In the genomic region with DNA sequence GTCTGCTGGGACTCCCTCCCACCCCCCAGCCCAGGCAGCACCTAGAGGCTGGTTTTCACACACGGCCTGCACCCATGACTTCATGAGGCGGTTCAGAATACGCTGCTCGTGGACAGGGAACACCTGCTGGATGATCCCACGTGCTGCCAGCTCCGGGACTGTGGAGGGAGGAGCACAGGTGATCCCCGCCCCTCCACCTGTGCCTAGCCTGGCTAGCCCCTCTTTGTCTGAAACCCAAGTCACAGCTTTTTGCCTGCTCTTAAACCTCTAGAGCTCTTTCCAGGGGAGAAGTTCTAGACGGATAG, we compare ENCODE assay signal across 2 cellular contexts.
TF ChIP-seq lines count a peak whose summit lies in the region.

No MANE protein-coding gene starts in this region.

TF ChIP-seq in HEK293, 187 proteins besides CTCF, POLR2A, EP300 and RAD21:
- TF ChIP-seq ZNF169 (tag by site-specific recombination; IDR thresholded peaks at IDR 0.05) (no peak), GFI1B (tag by site-specific recombination; IDR thresholded peaks at IDR 0.05) (no peak), ZNF10 (tag by site-specific recombination; IDR thresholded peaks at IDR 0.05) (no peak), ZNF16 (tag by site-specific recombination; IDR thresholded peaks at IDR 0.05; ENCODE audit: low read depth) (no peak), ZNF548 (tag by site-specific recombination; IDR thresholded peaks at IDR 0.05) (no peak), ZNF830 (tag by site-specific recombination; IDR thresholded peaks at IDR 0.05; ENCODE audit: low read depth) (no peak), SP2 (tag by site-specific recombination; IDR thresholded peaks at IDR 0.05) (0 out of 2 replicates have a peak, but pooled peaks have one; percentile 20), ZNF274 (IDR thresholded peaks at IDR 0.05; ENCODE audit: low read length) (no peak), ZNF274 (tag by site-specific recombination; IDR thresholded peaks at IDR 0.05; ENCODE audit: borderline replicate concordance) (no peak)

TF ChIP-seq in H1, 55 proteins besides CTCF, POLR2A, EP300 and RAD21:
- TF ChIP-seq BCL11A (IDR thresholded peaks at IDR 0.05; ENCODE audit: low read depth in 2 of 2, low read length in 2 of 2) (no peak), NANOG (IDR thresholded peaks at IDR 0.05; ENCODE audit: insufficient read depth, low read depth, low read length, poor library complexity, severe bottlenecking) (no peak), JUND (IDR thresholded peaks at IDR 0.05; ENCODE audit: low read length) (no peak), CHD2 (IDR thresholded peaks at IDR 0.05; ENCODE audit: low read length) (no peak), POU5F1 (IDR thresholded peaks at IDR 0.05; ENCODE audit: low read depth, low read length) (no peak), TAF7 (optimal IDR thresholded peaks at IDR 0.05; ENCODE audit: borderline replicate concordance, low read depth, low read length) (no peak), YY1 (IDR thresholded peaks at IDR 0.05; ENCODE audit: low read depth, low read length) (no peak), FOSL1 (IDR thresholded peaks at IDR 0.05; ENCODE audit: insufficient read depth, low read depth, low read length) (no peak), EGR1 (IDR thresholded peaks at IDR 0.05; ENCODE audit: borderline replicate concordance, low read depth, low read length) (no peak), KDM5A (IDR thresholded peaks at IDR 0.05; ENCODE audit: low read length) (no peak), CBX5 (IDR thresholded peaks at IDR 0.05; ENCODE audit: low read depth, low read length) (no peak), SP1 (IDR thresholded peaks at IDR 0.05; ENCODE audit: low read depth, low read length) (no peak), CBX8 (IDR thresholded peaks at IDR 0.05; ENCODE audit: borderline replicate concordance, low read depth, low read length) (no peak), RNF2 (IDR thresholded peaks at IDR 0.05; ENCODE audit: borderline replicate concordance, low read depth, low read length, missing control alignments, poor library complexity, severe bottlenecking) (no peak), KDM4A (IDR thresholded peaks at IDR 0.05; ENCODE audit: low read depth, low read length, severe bottlenecking) (no peak), ZNF274 (IDR thresholded peaks at IDR 0.05; ENCODE audit: borderline replicate concordance, extremely low read depth, low read length) (no peak), RFX5 (IDR thresholded peaks at IDR 0.05; ENCODE audit: borderline replicate concordance, low read depth, low read length) (no peak)
- TF ChIP-seq, protein P1, sequence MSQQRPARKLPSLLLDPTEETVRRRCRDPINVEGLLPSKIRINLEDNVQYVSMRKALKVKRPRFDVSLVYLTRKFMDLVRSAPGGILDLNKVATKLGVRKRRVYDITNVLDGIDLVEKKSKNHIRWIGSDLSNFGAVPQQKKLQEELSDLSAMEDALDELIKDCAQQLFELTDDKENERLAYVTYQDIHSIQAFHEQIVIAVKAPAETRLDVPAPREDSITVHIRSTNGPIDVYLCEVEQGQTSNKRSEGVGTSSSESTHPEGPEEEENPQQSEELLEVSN (IDR thresholded peaks at IDR 0.05): no peak
- TF ChIP-seq, protein P2, sequence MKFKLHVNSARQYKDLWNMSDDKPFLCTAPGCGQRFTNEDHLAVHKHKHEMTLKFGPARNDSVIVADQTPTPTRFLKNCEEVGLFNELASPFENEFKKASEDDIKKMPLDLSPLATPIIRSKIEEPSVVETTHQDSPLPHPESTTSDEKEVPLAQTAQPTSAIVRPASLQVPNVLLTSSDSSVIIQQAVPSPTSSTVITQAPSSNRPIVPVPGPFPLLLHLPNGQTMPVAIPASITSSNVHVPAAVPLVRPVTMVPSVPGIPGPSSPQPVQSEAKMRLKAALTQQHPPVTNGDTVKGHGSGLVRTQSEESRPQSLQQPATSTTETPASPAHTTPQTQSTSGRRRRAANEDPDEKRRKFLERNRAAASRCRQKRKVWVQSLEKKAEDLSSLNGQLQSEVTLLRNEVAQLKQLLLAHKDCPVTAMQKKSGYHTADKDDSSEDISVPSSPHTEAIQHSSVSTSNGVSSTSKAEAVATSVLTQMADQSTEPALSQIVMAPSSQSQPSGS (IDR thresholded peaks at IDR 0.05; ENCODE audit: low read length): no peak
TF ChIP-seq in H1: peak in this region for 0.
